ENCODE assay signal across 17 cellular contexts in genomic region chr11:98616256-98616655, GRCh38.
DNase-seq lines count a peak whose midpoint lies in the region; ATAC-seq, FAIRE-seq and TF ChIP-seq lines count a peak whose summit lies in the region.
"Had no signal": no experiment of that assay in that cellular context is flagged by ENCODE, and none has a peak within 500 bp of the region (broad histone marks: within the 10 kb centered on the region; RNA-seq: fewer than 3 reads in every experiment).

No MANE protein-coding gene starts in this region.

- POLR2A ChIA-PET in A673 (lab: Charles Lee; ENCODE audit: low non-redundant PET) = no interaction called here

- H3K4me1 ChIP-seq in lung (ENCODE audit: control insufficient read depth in 2 of 2, insufficient read depth in 2 of 2, low read length in 2 of 2) (no peaks in the 10 kb centered on the region), A673 (ENCODE audit: insufficient read depth, low read length, poor library complexity, severe bottlenecking) (no peaks in the 10 kb centered on the region)

- no peak for FAIRE-seq in bronchial epithelial cell (lab: Jason Lieb, UNC)
- FAIRE-seq: A204.1, H54 had no signal

- H3K27me3 ChIP-seq in bronchial epithelial cell (ENCODE audit: control insufficient read depth, insufficient read depth, low read length) = no peaks in the 10 kb centered on the region
- H3K27me3 ChIP-seq in lung (ENCODE audit: control insufficient read depth, insufficient read depth) = no peaks in the 10 kb centered on the region
- no peaks in the 10 kb centered on the region for H3K27me3 ChIP-seq in MG63
- no peaks in the 10 kb centered on the region for H3K27me3 ChIP-seq in A673 (replicated peaks; ENCODE audit: insufficient read depth, low read depth, low read length, poor library complexity)

- H3K27ac ChIP-seq in 22Rv1 (peak overlapping the region; percentile 57), lung (ENCODE audit: low read depth in 1 of 2, low read length in 1 of 2) (no peak overlapping the region), A673 (ENCODE audit: low read depth, low read length, poor library complexity, severe bottlenecking) (no peak overlapping the region)
- H3K27ac ChIP-seq: SK-N-MC had no signal

- ATAC-seq in lung (ENCODE audit: insufficient read depth, low FRiP score) (peak; percentile 63), HG02885 (IDR thresholded peaks at IDR 0.05; ENCODE audit: poor library complexity, unreplicated experiment) (no peak)
- ATAC-seq: Right ventricle myocardium inferior had no signal

- no TSS peak for BruUV-seq in A673 (replicated peaks; lab: Mats Ljungman, UMichigan)

- peaks cover 0 to 3% of the 10 kb centered on the region in 2 donors for H3K9me3 ChIP-seq in lung (ENCODE audit: control insufficient read depth in 2 of 2, insufficient read depth in 1 of 2, low read length in 1 of 2)
- no peaks in the 10 kb centered on the region for H3K9me3 ChIP-seq in MG63
- H3K9me3 ChIP-seq in A673 (ENCODE audit: low read depth, low read length, poor library complexity, severe bottlenecking) = peaks cover 5% of the 10 kb centered on the region

- TF ChIP-seq CTCF in 22Rv1 (IDR thresholded peaks at IDR 0.05) (no peak), bronchial epithelial cell (IDR thresholded peaks at IDR 0.05; ENCODE audit: insufficient read depth, low read length, severe bottlenecking) (no peak), lung (IDR thresholded peaks at IDR 0.05; ENCODE audit: control extremely low read depth, extremely low read depth) (no peak), A673 (conservative IDR thresholded peaks at IDR 0.05; ENCODE audit: low read depth, low read length) (no peak)

- CTCF ChIA-PET in A673 (lab: Charles Lee) = no interaction called here

- H3K36me3 ChIP-seq in bronchial epithelial cell (ENCODE audit: control insufficient read depth, insufficient read depth, low read length) (no peaks in the 10 kb centered on the region), lung (ENCODE audit: control insufficient read depth in 2 of 2, insufficient read depth in 2 of 2, low read length in 2 of 2) (no peaks in the 10 kb centered on the region), MG63 (no peaks in the 10 kb centered on the region), A673 (ENCODE audit: insufficient read depth, low read length, poor library complexity, severe bottlenecking) (no peaks in the 10 kb centered on the region)

- intact Hi-C loops in A673 (cut with micrococcal nuclease; ENCODE audit: unreplicated experiment) = no loop called here

- DNase-seq in NCI-H446 treated with DMSO at 0.1 percent for 48 hours (lab: John Stamatoyannopoulos, UW) (peak; percentile 74), bronchial epithelial cell (ENCODE audit: low read depth) (peak; percentile 56), lung (ENCODE audit: low spot score) (no peak), MG63 (no peak), A673 (ENCODE audit: low spot score) (no peak)
- DNase-seq in stimulated activated CD4-positive, alpha-beta T cell treated with anti-CD3 and anti-CD28 coated beads, Interleukin-2, amount 100 ng/mL, for 48 hours = no peak
- DNase-seq: C1 segment of cervical spinal cord, DMS 273 treated with DMSO at 0.1 percent for 48 hours, Karpas-422, NCI-H187, NCI-H82 had no signal

- H3K4me3 ChIP-seq in bronchial epithelial cell (ENCODE audit: low read depth, low read length) (no peak overlapping the region), lung (no peak overlapping the region), MG63 (no peak overlapping the region), A673 (ENCODE audit: low read depth, low read length, poor library complexity, severe bottlenecking) (no peak overlapping the region)
- H3K4me3 ChIP-seq: SK-N-MC had no signal

Comparison
In these comparisons a context has a peak if more than half of its experiments do, and no peak if none do; other contexts are left out.
1. DNase-seq: peak in NCI-H446 treated with DMSO at 0.1 percent for 48 hours (single experiment) and bronchial epithelial cell (single experiment); none in lung (single experiment), MG63 (single experiment), A673 (single experiment) and stimulated activated CD4-positive, alpha-beta T cell treated with anti-CD3 and anti-CD28 coated beads, Interleukin-2, amount 100 ng/mL, for 48 hours (0 of 2).